In genomic region chr4:176794151-176794550, GRCh38 we compare ENCODE assay signal across 15 cellular contexts. TPM values are rescaled to one million over a fixed set of nuclear protein-coding genes. Genes with fewer than 3 reads are reported as not detected.
DNase-seq lines count a peak whose midpoint lies in the region; ATAC-seq and TF ChIP-seq lines count a peak whose summit lies in the region.
"Had no signal": no experiment of that assay in that cellular context is flagged by ENCODE, and none has a peak within 500 bp of the region (broad histone marks: within the 10 kb centered on the region; RNA-seq: fewer than 3 reads in every experiment).

No MANE protein-coding gene starts in this region.

- TF ChIP-seq CTCF in 22Rv1 (IDR thresholded peaks at IDR 0.05), result no peak
- no peak for TF ChIP-seq CTCF in stomach (IDR thresholded peaks at IDR 0.05)

- DNase-seq in H4 (ENCODE audit: low spot score), result peak; percentile 69
- DNase-seq in amniotic stem cell (lab: John Stamatoyannopoulos, UW), result peak; percentile 73
- peak; percentile 96 for DNase-seq in iris pigment epithelial cell (ENCODE audit: low read depth)
- no peak for DNase-seq in NCI-H128 (lab: John Stamatoyannopoulos, UW; ENCODE audit: unreplicated experiment)
- DNase-seq in stomach, result no peak
- DNase-seq: activated naive CD4-positive, alpha-beta T cell; effector memory CD4-positive, alpha-beta T cell; NCI-H1048; occipital lobe; OCI-M1; testis had no signal

- peak overlapping the region; percentile 60 for H3K27ac ChIP-seq in 22Rv1
- peak overlapping the region in 1 of 5 donors; percentile 78 for H3K27ac ChIP-seq in stomach
- H3K27ac ChIP-seq: BLaER1, testis had no signal

- no peak overlapping the region for H3K4me3 ChIP-seq in stomach
- H3K4me3 ChIP-seq: BLaER1, testis had no signal

- ATAC-seq in GM21529 (IDR thresholded peaks at IDR 0.05; ENCODE audit: unreplicated experiment) (no peak), GM18868 (IDR thresholded peaks at IDR 0.05; ENCODE audit: unreplicated experiment) (no peak)

- TF ChIP-seq EP300 in stomach (IDR thresholded peaks at IDR 0.05), result no peak

- no peak for TF ChIP-seq POLR2A in stomach (IDR thresholded peaks at IDR 0.05)

- peaks cover 0 to 37% (median 22%) of the 10 kb centered on the region in 3 donors for H3K27me3 ChIP-seq in stomach
- H3K27me3 ChIP-seq: testis had no signal

- WGBS in stomach, 5 donors, result 17 to 29% (median 24%) methylated on average over 4 of the region's 4 CpGs

- intact Hi-C loops in stomach (cut with DNase I; ENCODE audit: low total_unique reads), result no loop called here

- no peaks in the 10 kb centered on the region for H3K9me3 ChIP-seq in stomach
- H3K9me3 ChIP-seq: BLaER1, testis had no signal

- peaks cover 10 to 33% (median 13%) of the 10 kb centered on the region in 4 donors for H3K4me1 ChIP-seq in stomach

- H3K36me3 ChIP-seq in stomach, result no peaks in the 10 kb centered on the region
- H3K36me3 ChIP-seq: BLaER1 had no signal

RNA-seq across cellular contexts. Expression of gene VEGFC, which starts 1.4 kb away (rescaled TPM):
- 12.2 and 15.1 TPM in 2 replicates for total RNA-seq in H4 (2014; rRNA removed; shearing (Covaris generic))
- total RNA-seq in stomach, result 1 to 10 TPM in 2 of 5 donors, under 1 TPM in 1, not detected in 2; 0.45 to 6.4 (median 1.3) TPM
- polyA plus RNA-seq in stomach, result 1 to 10 TPM in 2 of 3 donors, under 1 TPM in 1; 0.56 to 1.5 (median 1.4) TPM

Comparison
In these comparisons a context has a peak if more than half of its experiments do, and no peak if none do; other contexts are left out.
1. DNase-seq: peak in H4 (single experiment), amniotic stem cell (single experiment) and iris pigment epithelial cell (single experiment); none in NCI-H128 (single experiment) and stomach (single experiment).